ENCODE assay signal across 16 cellular contexts in the genomic region with DNA sequence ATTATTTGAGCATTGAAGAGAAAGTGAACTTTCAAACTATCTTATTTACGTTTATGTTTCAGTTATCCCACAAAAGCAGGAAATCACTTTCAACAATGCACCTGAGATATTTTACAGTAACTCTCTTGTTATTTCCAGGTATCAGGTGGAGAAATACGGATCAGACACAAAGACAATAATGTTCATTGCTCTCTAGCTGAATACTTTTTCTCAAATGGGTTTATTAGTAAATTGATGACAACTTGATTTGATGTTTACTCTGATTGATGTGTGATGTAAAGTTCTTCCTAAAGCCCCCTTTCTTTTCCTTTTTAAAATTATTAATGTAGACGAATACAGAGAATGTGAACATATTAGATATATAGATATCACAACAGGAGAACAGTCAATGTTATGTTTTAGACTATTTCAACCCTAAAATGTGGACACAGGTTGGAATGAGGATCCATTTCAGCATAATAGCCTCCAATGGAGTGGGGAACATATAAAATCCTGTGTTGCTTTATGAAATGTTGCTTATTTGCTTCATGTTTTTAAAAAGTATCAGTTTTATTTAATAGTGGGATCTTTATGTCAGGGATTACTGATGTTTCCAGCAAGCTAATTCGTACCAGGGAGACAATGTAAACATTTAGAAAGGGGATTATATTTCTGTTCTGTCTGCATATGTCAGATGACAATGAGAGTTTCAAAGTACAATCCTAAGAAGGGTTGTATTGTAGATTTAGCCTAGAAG.
A peak's percentile ranks its signal among the peaks of the same experiment; 100 is the strongest.
DNase-seq lines count a peak whose midpoint lies in the region; FAIRE-seq lines count a peak whose summit lies in the region.
"Had no signal": no experiment of that assay in that cellular context is flagged by ENCODE, and none has a peak within 500 bp of the region (broad histone marks: within the 10 kb centered on the region; RNA-seq: fewer than 3 reads in every experiment).

No MANE protein-coding gene starts in this region.

- H3K4me1 Mint-ChIP-seq in activated CD4-positive, alpha-beta T cell treated with anti-CD3 and anti-CD28 coated beads, Interleukin-2, amount 10 ng/mL, durations not matched to agents 24 days and 14 days, result no peaks in the 10 kb centered on the region

- in situ Hi-C loops in SK-MEL-5 (cut with HindIII; ENCODE audit: low pct_unique_long_range_greater_than_20kb, low sequenced_read_pairs), result no loop called here

- H3K27me3 Mint-ChIP-seq in activated CD4-positive, alpha-beta T cell treated with anti-CD3 and anti-CD28 coated beads, Interleukin-2, amount 10 ng/mL, durations not matched to agents 24 days and 14 days, result no peaks in the 10 kb centered on the region

- no peak overlapping the region for H3K4me3 Mint-ChIP-seq in activated CD4-positive, alpha-beta T cell treated with anti-CD3 and anti-CD28 coated beads, Interleukin-2, amount 10 ng/mL, durations not matched to agents 24 days and 14 days

- intact Hi-C loops in activated CD4-positive, alpha-beta T cell treated with anti-CD3 and anti-CD28 coated beads, Interleukin-2, amount 10 ng/mL, durations not matched to agents 24 days and 14 days (cut with micrococcal nuclease), result no loop called here

- H3K9me3 Mint-ChIP-seq in activated CD4-positive, alpha-beta T cell treated with anti-CD3 and anti-CD28 coated beads, Interleukin-2, amount 10 ng/mL, durations not matched to agents 24 days and 14 days, result peaks cover 31% of the 10 kb centered on the region

- no peaks in the 10 kb centered on the region for H3K36me3 Mint-ChIP-seq in activated CD4-positive, alpha-beta T cell treated with anti-CD3 and anti-CD28 coated beads, Interleukin-2, amount 10 ng/mL, durations not matched to agents 24 days and 14 days (ENCODE audit: low read depth)

- FAIRE-seq in frontal cortex (lab: Jason Lieb, UNC), result peak; percentile 74
- FAIRE-seq: GM12891, GM19239 had no signal

- peak; percentile 2 for DNase-seq in activated CD4-positive, alpha-beta T cell treated with anti-CD3 and anti-CD28 coated beads, Interleukin-2, amount 10 ng/mL, durations not matched to agents 24 days and 14 days
- DNase-seq in activated CD4-positive, alpha-beta T cell treated with anti-CD3 and anti-CD28 coated beads, Interleukin-2, amount 50 U/mL, for 4 hours, result no peak
- DNase-seq in SK-MEL-5 (ENCODE audit: low read depth, low spot score) (peak; percentile 37), frontal cortex (ENCODE audit: low spot score in 2 of 2) (no peak), NCI-H345 (lab: John Stamatoyannopoulos, UW) (no peak), NCI-H187 treated with DMSO at 0.1 percent for 48 hours (lab: John Stamatoyannopoulos, UW) (no peak), NCI-H2107 treated with DMSO at 0.1 percent for 48 hours (lab: John Stamatoyannopoulos, UW; ENCODE audit: unreplicated experiment) (no peak), CD1c-positive myeloid dendritic cell (ENCODE audit: extremely low spot score) (no peak)
- DNase-seq: C1 segment of cervical spinal cord, GM23248, KG1, NCI-H1092, NCI-H1694 treated with DMSO at 0.1 percent for 48 hours, RPMI8226 had no signal

- H3K27ac Mint-ChIP-seq in activated CD4-positive, alpha-beta T cell treated with anti-CD3 and anti-CD28 coated beads, Interleukin-2, amount 10 ng/mL, durations not matched to agents 24 days and 14 days, result no peak overlapping the region

Comparison
In these comparisons a context has a peak if more than half of its experiments do, and no peak if none do; other contexts are left out.
1. DNase-seq: peak in activated CD4-positive, alpha-beta T cell treated with anti-CD3 and anti-CD28 coated beads, Interleukin-2, amount 10 ng/mL, durations not matched to agents 24 days and 14 days (single experiment) and SK-MEL-5 (single experiment); none in activated CD4-positive, alpha-beta T cell treated with anti-CD3 and anti-CD28 coated beads, Interleukin-2, amount 50 U/mL, for 4 hours (0 of 2), frontal cortex (0 of 2), NCI-H345 (single experiment), NCI-H187 treated with DMSO at 0.1 percent for 48 hours (single experiment), NCI-H2107 treated with DMSO at 0.1 percent for 48 hours (single experiment) and CD1c-positive myeloid dendritic cell (single experiment).